8 cellular contexts compared by ENCODE assay signal in genomic region chr4:55397521-55398321, GRCh38. TPM values are rescaled to one million over a fixed set of nuclear protein-coding genes. Genes with fewer than 3 reads are reported as not detected.
DNase-seq lines count a peak whose midpoint lies in the region; ATAC-seq and TF ChIP-seq lines count a peak whose summit lies in the region.

No MANE protein-coding gene starts in this region.

- H3K36me3 Mint-ChIP-seq in activated T-helper 1 cell treated with anti-CD3 and anti-CD28 coated beads, Interleukin-12 subunit alpha, Interleukin-12 subunit beta, Interleukin-2, Interleukin-4 antibody, amounts not matched to agents 30 ng/mL and 10 ng/mL and 1 ng/mL, durations not matched to agents 14 hours and 24 hours and 36 hours (ENCODE audit: low read depth), result peaks cover 29% of the 10 kb centered on the region

- H3K9me3 Mint-ChIP-seq in activated T-helper 1 cell treated with anti-CD3 and anti-CD28 coated beads, Interleukin-12 subunit alpha, Interleukin-12 subunit beta, Interleukin-2, Interleukin-4 antibody, amounts not matched to agents 30 ng/mL and 10 ng/mL and 1 ng/mL, durations not matched to agents 14 hours and 24 hours and 36 hours, result no peaks in the 10 kb centered on the region

- H3K9me2 ChIP-seq in hepatocyte (replicated peaks; ENCODE audit: insufficient read depth), result no peaks in the 10 kb centered on the region

- peak overlapping the region; percentile 58 for H3K4me3 ChIP-seq in hepatocyte
- H3K4me3 ChIP-seq in skeletal muscle satellite cell (ENCODE audit: low read length), result peak overlapping the region; percentile 88

- H3K4me2 ChIP-seq in hepatocyte (peak overlapping the region; percentile 87), skeletal muscle satellite cell (ENCODE audit: low read length) (peak overlapping the region; percentile 99)

- H3K9ac ChIP-seq in skeletal muscle satellite cell (ENCODE audit: low read depth, low read length), result peak overlapping the region; percentile 100

- WGBS in hepatocyte (ENCODE audit: low lambda C conversion rate, missing lambda C conversion rate), result 24% methylated on average over 15 of the region's 15 CpGs

- H3K4me1 ChIP-seq in hepatocyte (ENCODE audit: insufficient read depth) (peaks cover 4% of the 10 kb centered on the region), skeletal muscle satellite cell (ENCODE audit: control insufficient read depth, insufficient read depth, low read length) (peaks cover 26% of the 10 kb centered on the region)

- no peaks in the 10 kb centered on the region for H3K27me3 Mint-ChIP-seq in activated T-helper 1 cell treated with anti-CD3 and anti-CD28 coated beads, Interleukin-12 subunit alpha, Interleukin-12 subunit beta, Interleukin-2, Interleukin-4 antibody, amounts not matched to agents 30 ng/mL and 10 ng/mL and 1 ng/mL, durations not matched to agents 14 hours and 24 hours and 36 hours (ENCODE audit: insufficient read depth)

- H3K36me3 ChIP-seq in hepatocyte (replicated peaks; ENCODE audit: insufficient read depth, low read depth) (no peaks in the 10 kb centered on the region), skeletal muscle satellite cell (ENCODE audit: insufficient read depth, low read length) (peaks cover 30% of the 10 kb centered on the region)

- H3K27ac ChIP-seq in hepatocyte, result peak overlapping the region; percentile 100

- no peaks in the 10 kb centered on the region for H3K9me3 ChIP-seq in hepatocyte (ENCODE audit: low read depth)
- H3K9me3 ChIP-seq in skeletal muscle satellite cell (replicated peaks; ENCODE audit: low read length), result no peaks in the 10 kb centered on the region

- H3K27ac Mint-ChIP-seq in activated T-helper 1 cell treated with anti-CD3 and anti-CD28 coated beads, Interleukin-12 subunit alpha, Interleukin-12 subunit beta, Interleukin-2, Interleukin-4 antibody, amounts not matched to agents 30 ng/mL and 10 ng/mL and 1 ng/mL, durations not matched to agents 14 hours and 24 hours and 36 hours, result peak overlapping the region; percentile 89

- peaks cover 42% of the 10 kb centered on the region for H4K20me1 ChIP-seq in hepatocyte (ENCODE audit: insufficient read depth, poor library complexity, severe bottlenecking)

- H2AFZ ChIP-seq in hepatocyte, result no peak overlapping the region

- DNase-seq in CD1c-positive myeloid dendritic cell (ENCODE audit: extremely low spot score) (peak; percentile 90), HK-2 (ENCODE audit: unreplicated experiment) (peak; percentile 13), hepatocyte (ENCODE audit: low spot score) (peak; percentile 28), mesenteric fat pad (ENCODE audit: low spot score) (no peak)
- no peak for DNase-seq in activated T-helper 1 cell treated with anti-CD3 and anti-CD28 coated beads, Interleukin-12 subunit alpha, Interleukin-12 subunit beta, Interleukin-2, Interleukin-4 antibody, amounts not matched to agents 30 ng/mL and 10 ng/mL and 1 ng/mL, durations not matched to agents 14 hours and 24 hours and 36 hours (ENCODE audit: low spot score)

- no peaks in the 10 kb centered on the region for H3K27me3 ChIP-seq in hepatocyte
- no peaks in the 10 kb centered on the region for H3K27me3 ChIP-seq in skeletal muscle satellite cell (ENCODE audit: control insufficient read depth, insufficient read depth, low read length)

- peaks cover 47% of the 10 kb centered on the region for H3K4me1 Mint-ChIP-seq in activated T-helper 1 cell treated with anti-CD3 and anti-CD28 coated beads, Interleukin-12 subunit alpha, Interleukin-12 subunit beta, Interleukin-2, Interleukin-4 antibody, amounts not matched to agents 30 ng/mL and 10 ng/mL and 1 ng/mL, durations not matched to agents 14 hours and 24 hours and 36 hours (ENCODE audit: low read depth)

- H3K79me2 ChIP-seq in hepatocyte, result peaks cover 63% of the 10 kb centered on the region

- TF ChIP-seq CTCF in hepatocyte (IDR thresholded peaks at IDR 0.05; ENCODE audit: poor library complexity), result no peak

- peak overlapping the region; percentile 97 for H3K4me3 Mint-ChIP-seq in activated T-helper 1 cell treated with anti-CD3 and anti-CD28 coated beads, Interleukin-12 subunit alpha, Interleukin-12 subunit beta, Interleukin-2, Interleukin-4 antibody, amounts not matched to agents 30 ng/mL and 10 ng/mL and 1 ng/mL, durations not matched to agents 14 hours and 24 hours and 36 hours

- intact Hi-C loops in activated T-helper 1 cell treated with anti-CD3 and anti-CD28 coated beads, Interleukin-12 subunit alpha, Interleukin-12 subunit beta, Interleukin-2, Interleukin-4 antibody, amounts not matched to agents 30 ng/mL and 10 ng/mL and 1 ng/mL, durations not matched to agents 14 hours and 24 hours and 36 hours (cut with micrococcal nuclease), result loop anchor here (2.0 to 10.0 kb wide), 7 partner anchors 40 to 1580 kb away; partner anchors contain the start of genes AASDH, CEP135, EXOC1 and NOA1

- ATAC-seq in HG03378 (IDR thresholded peaks at IDR 0.05; ENCODE audit: unreplicated experiment) (no peak), GM21786 (IDR thresholded peaks at IDR 0.05; ENCODE audit: unreplicated experiment) (no peak)

RNA-seq across cellular contexts. Expression of gene TMEM165, which starts 2.0 kb away (rescaled TPM):
- total RNA-seq in activated T-helper 1 cell treated with anti-CD3 and anti-CD28 coated beads, Interleukin-12 subunit alpha, Interleukin-12 subunit beta, Interleukin-2, Interleukin-4 antibody, amounts not matched to agents 30 ng/mL and 10 ng/mL and 1 ng/mL, durations not matched to agents 14 hours and 24 hours and 36 hours, result 110 and 112 TPM in 2 replicates
- total RNA-seq in hepatocyte (146 and 160 TPM in 2 replicates), mesenteric fat pad (211 TPM)
- 152 and 172 TPM in 2 replicates for polyA plus RNA-seq in hepatocyte
- total RNA-seq in skeletal muscle satellite cell (2012; rRNA removed), result 106 and 140 TPM in 2 replicates

RNA-seq across cellular contexts. Expression of gene SRD5A3, which starts 51.7 kb away (rescaled TPM):
- 32.4 and 33.2 TPM in 2 replicates for total RNA-seq in activated T-helper 1 cell treated with anti-CD3 and anti-CD28 coated beads, Interleukin-12 subunit alpha, Interleukin-12 subunit beta, Interleukin-2, Interleukin-4 antibody, amounts not matched to agents 30 ng/mL and 10 ng/mL and 1 ng/mL, durations not matched to agents 14 hours and 24 hours and 36 hours
- total RNA-seq in hepatocyte (32.4 and 37.5 TPM in 2 replicates), mesenteric fat pad (18.3 TPM)
- 48.7 and 64.3 TPM in 2 replicates for polyA plus RNA-seq in hepatocyte
- total RNA-seq in skeletal muscle satellite cell (2012; rRNA removed), result 18.0 and 37.8 TPM in 2 replicates

Comparison
In these comparisons a context has a peak if more than half of its experiments do, and no peak if none do; other contexts are left out.
1. DNase-seq: peak in CD1c-positive myeloid dendritic cell (single experiment), HK-2 (single experiment) and hepatocyte (single experiment); none in activated T-helper 1 cell treated with anti-CD3 and anti-CD28 coated beads, Interleukin-12 subunit alpha, Interleukin-12 subunit beta, Interleukin-2, Interleukin-4 antibody, amounts not matched to agents 30 ng/mL and 10 ng/mL and 1 ng/mL, durations not matched to agents 14 hours and 24 hours and 36 hours (single experiment) and mesenteric fat pad (single experiment).